ENCODE assay signal across 8 cellular contexts in the genomic region with DNA sequence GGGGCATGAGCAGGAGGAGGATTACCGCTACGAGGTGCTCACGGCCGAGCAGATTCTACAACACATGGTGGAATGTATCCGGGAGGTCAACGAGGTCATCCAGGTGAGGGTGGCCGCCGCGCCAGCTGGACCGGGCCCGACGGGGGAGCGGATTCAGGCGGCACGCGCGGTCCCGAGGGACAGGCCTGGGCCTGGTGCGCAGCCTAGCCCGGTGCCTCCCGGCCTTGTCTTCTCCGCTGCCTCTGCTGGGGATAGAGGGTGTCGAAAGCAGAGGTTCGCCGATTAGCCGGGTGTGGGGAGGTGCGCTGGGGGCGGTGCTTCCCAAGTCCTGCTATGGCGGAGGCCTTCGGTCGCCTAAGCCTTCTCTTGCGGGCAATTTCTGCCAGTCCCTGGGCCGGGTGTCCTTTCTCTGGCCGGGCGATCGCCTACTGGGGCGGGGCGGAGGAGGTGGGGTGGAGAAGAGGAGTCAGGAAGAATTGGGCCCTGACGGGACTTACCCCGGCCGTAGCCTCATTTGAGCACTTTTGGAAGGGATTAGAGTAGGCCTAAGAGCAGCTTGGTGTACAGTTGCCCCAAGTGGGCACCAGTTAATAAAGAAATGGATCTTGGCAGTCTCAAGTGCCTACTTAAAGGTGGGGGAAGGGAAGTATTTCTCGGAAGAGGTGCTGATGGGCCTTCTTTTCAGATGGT. TPM values are rescaled to one million over a fixed set of nuclear protein-coding genes. Genes with fewer than 3 reads are reported as not detected.
DNase-seq lines count a peak whose midpoint lies in the region; ATAC-seq, FAIRE-seq and TF ChIP-seq lines count a peak whose summit lies in the region.

No MANE protein-coding gene starts in this region.

- CTCF ChIA-PET in HEK293 (lab: Yijun Ruan, JAX) (interaction anchor here (0.6 to 1.2 kb wide), 4 partner anchors 9 to 630 kb away, joined by 3 to 6 read pairs (median 4); no protein-coding TSS in a partner anchor), T-cell (lab: Charles Lee) (interaction anchor here in 1 of 2 donors (0.7 kb wide), 1 partner anchor 59 kb away, joined by 3 read pairs; no protein-coding TSS in a partner anchor)

- H3K27me3 Mint-ChIP-seq in T-cell = no peaks in the 10 kb centered on the region

- H3K4me3 ChIP-seq in HEK293 (ENCODE audit: low read depth, low read length) (peak overlapping the region; percentile 66), adrenal gland (peak overlapping the region; percentile 52 to 93 (median 76)), psoas muscle (peak overlapping the region; percentile 90)

- peak; percentile 85 to 88 for TF ChIP-seq POLR2A in adrenal gland (IDR thresholded peaks at IDR 0.05)

- peaks cover 60 to 75% (median 62%) of the 10 kb centered on the region in 3 donors for H3K4me1 Mint-ChIP-seq in T-cell

- no peaks in the 10 kb centered on the region for H3K9me3 Mint-ChIP-seq in T-cell

- POLR2A ChIA-PET in HEK293 (lab: Yijun Ruan, JAX) = interaction anchor here (0.5 to 1.8 kb wide), 3 partner anchors 20 to 230 kb away, joined by 3 to 4 read pairs (median 3); no protein-coding TSS in a partner anchor
- POLR2A ChIA-PET in T-cell (lab: Charles Lee) = interaction anchor here (0.6 to 1.9 kb wide), 11 partner anchors 11 to 109 kb away, joined by 3 to 10 read pairs (median 4); no protein-coding TSS in a partner anchor

- peaks cover 19% of the 10 kb centered on the region for H3K36me3 Mint-ChIP-seq in T-cell

- no peaks in the 10 kb centered on the region for H3K9me3 ChIP-seq in HEK293 (ENCODE audit: control insufficient read depth, insufficient read depth, low read depth, low read length)
- H3K9me3 ChIP-seq in adrenal gland (replicated peaks in 1 of 3) = no peaks in the 10 kb centered on the region
- H3K9me3 ChIP-seq in psoas muscle = no peaks in the 10 kb centered on the region

- H3K27ac Mint-ChIP-seq in T-cell = peak overlapping the region; percentile 95 to 97

- peak; percentile 85 for TF ChIP-seq CTCF in HEK293 (tag by site-specific recombination; IDR thresholded peaks at IDR 0.05)
- TF ChIP-seq CTCF in adrenal gland (IDR thresholded peaks at IDR 0.05) = peak in 2 of 6 experiments; percentile 18 to 20
- TF ChIP-seq CTCF in psoas muscle (IDR thresholded peaks at IDR 0.05) = no peak

- 0 to 1% (median 0%) methylated on average over 1 to 42 of the region's 42 CpGs for WGBS in adrenal gland, 4 donors
- WGBS in psoas muscle, 3 donors = 0% methylated on average over 35 to 42 of the region's 42 CpGs

- H3K27ac ChIP-seq in HEK293 (ENCODE audit: extremely low read depth, low read depth, low read length) (peak overlapping the region; percentile 100), adrenal gland (peak overlapping the region; percentile 96 to 100 (median 97)), psoas muscle (peak overlapping the region; percentile 100)

- H3K36me3 ChIP-seq in HEK293 (ENCODE audit: control insufficient read depth in 2 of 2, insufficient read depth in 1 of 2, low read length in 2 of 2) = peaks cover 37 to 39% of the 10 kb centered on the region in 2 experiments
- peaks cover 0 to 12% of the 10 kb centered on the region in 2 donors for H3K36me3 ChIP-seq in adrenal gland (replicated peaks in 1 of 2)
- peaks cover 3 to 20% of the 10 kb centered on the region in 2 donors for H3K36me3 ChIP-seq in psoas muscle (ENCODE audit: insufficient read depth in 1 of 2, low read depth in 1 of 2)

- DNase-seq in GM04503 (ENCODE audit: low read depth) (peak; percentile 35), NAMALWA (ENCODE audit: low spot score) (peak; percentile 89), T-cell (peak; percentile 58 to 89 (median 83)), adrenal gland (peak; percentile 77 to 91 (median 89)), left ventricle myocardium superior (peak; percentile 82), psoas muscle (peak; percentile 80 to 89), urothelium cell line (ENCODE audit: low spot score) (peak; percentile 47)

- H3K4me1 ChIP-seq in HEK293 (ENCODE audit: control insufficient read depth, insufficient read depth, low read length) (peaks cover 6% of the 10 kb centered on the region), adrenal gland (replicated peaks in 1 of 2) (peaks cover 7 to 48% of the 10 kb centered on the region in 2 donors), psoas muscle (peaks cover 31% of the 10 kb centered on the region)

- H3K4me3 Mint-ChIP-seq in T-cell = peak overlapping the region; percentile 88 to 96 (median 93)

- intact Hi-C loops in adrenal gland (cut with DNase I) = no loop called here
- intact Hi-C loops in left ventricle myocardium superior (cut with micrococcal nuclease) = no loop called here
- intact Hi-C loops in psoas muscle (cut with DNase I) = loop anchor here (2.0 to 10.0 kb wide), 5 partner anchors 98 to 270 kb away; partner anchors contain the start of genes BBS4 (in 1 of the 2), HEXA (in 1 of the 2), HIGD2B (in 1 of the 2) and PARP6 (in 1 of the 2)

- H3K27me3 ChIP-seq in adrenal gland (no peaks in the 10 kb centered on the region), psoas muscle (ENCODE audit: insufficient read depth in 3 of 3, low read length in 2 of 3) (no peaks in the 10 kb centered on the region)

- peak; percentile 57 to 74 (median 70) for ATAC-seq in T-cell (replicated peaks in 1 of 4)
- peak; percentile 52 for ATAC-seq in left ventricle myocardium superior
- peak; percentile 48 to 53 (median 51) for ATAC-seq in psoas muscle

- no peak for FAIRE-seq in urothelium cell line (lab: Jason Lieb, UNC)

TF ChIP-seq in HEK293, 187 proteins besides CTCF, POLR2A, EP300 and RAD21 (continues in another document):
- TF ChIP-seq ZNF335 (tag by site-specific recombination; conservative IDR thresholded peaks at IDR 0.05) (peak; percentile 97), PBX3 (CRISPR knock-in tag; IDR thresholded peaks at IDR 0.05) (peak; percentile 24), ZNF416 (tag by site-specific recombination; IDR thresholded peaks at IDR 0.05) (no peak), MZF1 (tag by site-specific recombination; IDR thresholded peaks at IDR 0.05; ENCODE audit: borderline replicate concordance) (peak; percentile 15; the same call in 1 of the 2 replicates), ZNF658 (tag by site-specific recombination; IDR thresholded peaks at IDR 0.05) (no peak)
- TF ChIP-seq, protein P1, sequence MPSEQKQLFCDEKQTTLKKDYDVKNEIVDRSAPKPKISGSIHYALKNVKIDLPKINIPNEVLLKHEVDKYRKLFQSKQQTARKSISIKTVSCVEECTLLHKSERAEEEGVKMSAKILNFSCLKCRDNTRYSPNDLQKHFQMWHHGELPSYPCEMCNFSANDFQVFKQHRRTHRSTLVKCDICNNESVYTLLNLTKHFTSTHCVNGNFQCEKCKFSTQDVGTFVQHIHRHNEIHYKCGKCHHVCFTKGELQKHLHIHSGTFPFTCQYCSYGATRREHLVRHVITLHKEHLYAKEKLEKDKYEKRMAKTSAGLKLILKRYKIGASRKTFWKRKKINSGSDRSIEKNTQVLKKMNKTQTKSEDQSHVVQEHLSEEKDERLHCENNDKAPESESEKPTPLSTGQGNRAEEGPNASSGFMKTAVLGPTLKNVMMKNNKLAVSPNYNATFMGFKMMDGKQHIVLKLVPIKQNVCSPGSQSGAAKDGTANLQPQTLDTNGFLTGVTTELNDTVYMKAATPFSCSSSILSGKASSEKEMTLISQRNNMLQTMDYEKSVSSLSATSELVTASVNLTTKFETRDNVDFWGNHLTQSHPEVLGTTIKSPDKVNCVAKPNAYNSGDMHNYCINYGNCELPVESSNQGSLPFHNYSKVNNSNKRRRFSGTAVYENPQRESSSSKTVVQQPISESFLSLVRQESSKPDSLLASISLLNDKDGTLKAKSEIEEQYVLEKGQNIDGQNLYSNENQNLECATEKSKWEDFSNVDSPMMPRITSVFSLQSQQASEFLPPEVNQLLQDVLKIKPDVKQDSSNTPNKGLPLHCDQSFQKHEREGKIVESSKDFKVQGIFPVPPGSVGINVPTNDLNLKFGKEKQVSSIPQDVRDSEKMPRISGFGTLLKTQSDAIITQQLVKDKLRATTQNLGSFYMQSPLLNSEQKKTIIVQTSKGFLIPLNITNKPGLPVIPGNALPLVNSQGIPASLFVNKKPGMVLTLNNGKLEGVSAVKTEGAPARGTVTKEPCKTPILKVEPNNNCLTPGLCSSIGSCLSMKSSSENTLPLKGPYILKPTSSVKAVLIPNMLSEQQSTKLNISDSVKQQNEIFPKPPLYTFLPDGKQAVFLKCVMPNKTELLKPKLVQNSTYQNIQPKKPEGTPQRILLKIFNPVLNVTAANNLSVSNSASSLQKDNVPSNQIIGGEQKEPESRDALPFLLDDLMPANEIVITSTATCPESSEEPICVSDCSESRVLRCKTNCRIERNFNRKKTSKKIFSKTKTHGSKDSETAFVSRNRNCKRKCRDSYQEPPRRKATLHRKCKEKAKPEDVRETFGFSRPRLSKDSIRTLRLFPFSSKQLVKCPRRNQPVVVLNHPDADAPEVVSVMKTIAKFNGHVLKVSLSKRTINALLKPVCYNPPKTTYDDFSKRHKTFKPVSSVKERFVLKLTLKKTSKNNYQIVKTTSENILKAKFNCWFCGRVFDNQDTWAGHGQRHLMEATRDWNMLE (tag by site-specific recombination; conservative IDR thresholded peaks at IDR 0.05; ENCODE audit: low read depth) = no peak; the same call in none of the 2 replicates
- TF ChIP-seq, protein P2, sequence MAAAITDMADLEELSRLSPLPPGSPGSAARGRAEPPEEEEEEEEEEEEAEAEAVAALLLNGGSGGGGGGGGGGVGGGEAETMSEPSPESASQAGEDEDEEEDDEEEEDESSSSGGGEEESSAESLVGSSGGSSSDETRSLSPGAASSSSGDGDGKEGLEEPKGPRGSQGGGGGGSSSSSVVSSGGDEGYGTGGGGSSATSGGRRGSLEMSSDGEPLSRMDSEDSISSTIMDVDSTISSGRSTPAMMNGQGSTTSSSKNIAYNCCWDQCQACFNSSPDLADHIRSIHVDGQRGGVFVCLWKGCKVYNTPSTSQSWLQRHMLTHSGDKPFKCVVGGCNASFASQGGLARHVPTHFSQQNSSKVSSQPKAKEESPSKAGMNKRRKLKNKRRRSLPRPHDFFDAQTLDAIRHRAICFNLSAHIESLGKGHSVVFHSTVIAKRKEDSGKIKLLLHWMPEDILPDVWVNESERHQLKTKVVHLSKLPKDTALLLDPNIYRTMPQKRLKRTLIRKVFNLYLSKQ (tag by site-specific recombination; IDR thresholded peaks at IDR 0.05; ENCODE audit: borderline replicate concordance) = no peak

RNA-seq across cellular contexts. Expression of gene ARIH1, which starts 0.9 kb away (rescaled TPM):
- 100 to 1,000 TPM; 163 to 207 (median 178) TPM for total RNA-seq in T-cell
- total RNA-seq in adrenal gland = 100 to 1,000 TPM in 4 of 8 donors, 10 to 100 TPM in 4; 22.6 to 159 (median 98.7) TPM
- polyA plus RNA-seq in adrenal gland = 10 to 100 TPM; 18.3 to 68.3 (median 28.7) TPM
- 184 TPM for total RNA-seq in left ventricle myocardium superior
- 100 to 1,000 TPM; 181 to 253 (median 204) TPM for total RNA-seq in psoas muscle
- polyA plus RNA-seq in psoas muscle = 10 to 100 TPM; 35.6 to 75.6 (median 43.8) TPM

Comparison
In these comparisons a context has a peak if more than half of its experiments do, and no peak if none do; other contexts are left out.
1. Peak in every context shown above with its lines: DNase-seq, ATAC-seq, H3K4me3 ChIP-seq and H3K27ac ChIP-seq.
2. DNase-seq: peak in every context shown above with its lines; median percentile 89 in NAMALWA; 89 in adrenal gland; 84 in psoas muscle; 83 in T-cell; 82 in left ventricle myocardium superior; 47 in urothelium cell line; 35 in GM04503.
3. intact Hi-C loops: an anchor here in psoas muscle (2.0 to 10.0 kb wide); none called in adrenal gland and left ventricle myocardium superior.